ENCODE assay signal across 26 cellular contexts in the genomic region with DNA sequence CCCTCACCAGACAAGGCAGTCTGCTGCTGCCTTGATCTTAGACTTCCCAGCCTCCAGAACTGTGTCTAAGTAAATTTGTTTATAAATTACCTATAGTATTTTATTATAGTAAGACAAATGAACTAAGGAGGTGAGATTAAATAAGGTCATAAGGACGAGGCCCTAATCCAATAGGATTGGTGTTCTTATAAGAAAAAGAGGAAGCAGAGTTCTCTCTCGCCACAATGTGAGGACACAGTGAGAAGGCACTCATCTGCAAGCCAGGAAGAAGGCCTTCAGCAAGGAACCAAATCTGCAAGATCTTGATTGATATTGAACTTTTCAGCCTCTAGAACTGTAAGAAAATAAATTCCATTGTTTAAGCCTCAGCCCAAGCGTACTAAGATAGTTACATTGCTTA.
"Had no signal": no experiment of that assay in that cellular context is flagged by ENCODE, and none has a peak within 500 bp of the region (broad histone marks: within the 10 kb centered on the region; RNA-seq: fewer than 3 reads in every experiment).

No MANE protein-coding gene starts in this region.

- H3K9me3 ChIP-seq: colonic mucosa had no signal

- H3K36me3 ChIP-seq: brain microvascular endothelial cell, colonic mucosa had no signal

- ATAC-seq: activated T-helper 17 cell treated with anti-CD3 and anti-CD28 coated beads, Interleukin-2, amount 50 U/mL, for 72 hours; K562; PC-3 had no signal

- H3K4me1 ChIP-seq: colonic mucosa had no signal

- H3K27ac ChIP-seq: brain microvascular endothelial cell, colonic mucosa, SK-N-MC had no signal

- H3K27me3 ChIP-seq: brain microvascular endothelial cell, colonic mucosa had no signal

- FAIRE-seq: K562, RCC 7860, TTC549 had no signal

- DNase-seq: activated B cell treated with CpG ODN at 0.5 μM for 24 hours; activated CD4-positive, alpha-beta memory T cell treated with anti-CD3 and anti-CD28 coated beads, Interleukin-2, amount 10 ng/mL, durations not matched to agents 7 days and 5 days; activated CD4-positive, alpha-beta T cell treated with anti-CD3 and anti-CD28 coated beads for 1 hour; activated CD4-positive, alpha-beta T cell treated with anti-CD3 and anti-CD28 coated beads, Interleukin-2, amount 50 U/mL, for 1 hour; activated gamma-delta T cell; activated naive CD4-positive, alpha-beta T cell treated with anti-CD3 and anti-CD28 coated beads, Interleukin-2, amount 10 ng/mL, durations not matched to agents 7 days and 5 days; activated naive CD8-positive, alpha-beta T cell treated with anti-CD3 and anti-CD28 coated beads for 36 hours; activated T-cell treated with anti-CD3 and anti-CD28 coated beads for 4 hours; activated T-cell treated with anti-CD3 and anti-CD28 coated beads, Interleukin-2, amount 50 U/mL, for 48 hours; brain microvascular endothelial cell; colonic mucosa; NCI-H1092; NCI-H1417; NCI-H1694; NCI-H2029; NCI-H2107; NCI-H510A treated with DMSO at 0.1 percent for 48 hours; NCI-H69; NK-92 treated with Interleukin-12 subunit alpha and Interleukin-12 subunit beta, amount 100 ng/mL, for 24 hours; PC-3; SHP77 treated with DMSO at 0.1 percent for 48 hours had no signal

- H3K4me3 ChIP-seq: colonic mucosa, K562, SK-N-MC had no signal
